ENCODE assay signal across 18 cellular contexts in genomic region chr5:52854949-52855348, GRCh38.
"Had no signal": no experiment of that assay in that cellular context is flagged by ENCODE, and none has a peak within 500 bp of the region (broad histone marks: within the 10 kb centered on the region; RNA-seq: fewer than 3 reads in every experiment).

No MANE protein-coding gene starts in this region.

- H3K27ac ChIP-seq: colonic mucosa, ovary, testis, tibial nerve had no signal

- H3K27me3 Mint-ChIP-seq: naive thymus-derived CD8-positive, alpha-beta T cell; stimulated activated naive CD8-positive, alpha-beta T cell treated with anti-CD3 and anti-CD28 coated beads, Interleukin-15, amount 100 ng/mL, for 72 hours had no signal

- H3K27ac Mint-ChIP-seq: immature natural killer cell; naive thymus-derived CD8-positive, alpha-beta T cell; stimulated activated naive B cell treated with anti-CD40 and anti-IgM and Interleukin-4, amounts not matched to agents 10 μg/mL and 1 μg/mL and 100 μg/mL, for 72 hours; stimulated activated naive CD8-positive, alpha-beta T cell treated with anti-CD3 and anti-CD28 coated beads, Interleukin-15, amount 100 ng/mL, for 72 hours had no signal

- H3K27me3 ChIP-seq: colonic mucosa, ovary, testis, tibial nerve had no signal

- H3K36me3 Mint-ChIP-seq: naive thymus-derived CD8-positive, alpha-beta T cell; stimulated activated naive B cell treated with anti-CD40 and anti-IgM and Interleukin-4, amounts not matched to agents 10 μg/mL and 1 μg/mL and 100 μg/mL, for 72 hours had no signal

- H3K4me3 Mint-ChIP-seq: immature natural killer cell; naive thymus-derived CD8-positive, alpha-beta T cell; neural crest cell; stimulated activated naive B cell treated with anti-CD40 and anti-IgM and Interleukin-4, amounts not matched to agents 10 μg/mL and 1 μg/mL and 100 μg/mL, for 72 hours; stimulated activated naive CD8-positive, alpha-beta T cell treated with anti-CD3 and anti-CD28 coated beads, Interleukin-15, amount 100 ng/mL, for 72 hours had no signal

- H3K4me3 ChIP-seq: colonic mucosa, lung, ovary, testis, tibial nerve had no signal

- DNase-seq: cerebellar nuclear complex; colonic mucosa; effector CD8-positive, alpha-beta T cell; immature natural killer cell; mesendoderm; naive thymus-derived CD8-positive, alpha-beta T cell; nucleus accumbens; ovary; right cardiac atrium; stimulated activated CD4-positive, alpha-beta T cell treated with anti-CD3 and anti-CD28 coated beads, Interleukin-2, amount 100 ng/mL, for 24 hours; stimulated activated CD4-positive, alpha-beta T cell treated with anti-CD3 and anti-CD28 coated beads, Interleukin-4, amount 100 ng/mL, for 4 hours; stimulated activated naive B cell treated with anti-CD40 and anti-IgM and Interleukin-4, amounts not matched to agents 10 μg/mL and 1 μg/mL and 100 μg/mL, for 72 hours; stimulated activated naive CD8-positive, alpha-beta T cell treated with anti-CD3 and anti-CD28 coated beads, Interleukin-15, amount 100 ng/mL, for 72 hours; testis had no signal

- H3K9me3 Mint-ChIP-seq: immature natural killer cell; naive thymus-derived CD8-positive, alpha-beta T cell; neural crest cell; stimulated activated naive B cell treated with anti-CD40 and anti-IgM and Interleukin-4, amounts not matched to agents 10 μg/mL and 1 μg/mL and 100 μg/mL, for 72 hours; stimulated activated naive CD8-positive, alpha-beta T cell treated with anti-CD3 and anti-CD28 coated beads, Interleukin-15, amount 100 ng/mL, for 72 hours had no signal

- H3K4me1 ChIP-seq: colonic mucosa, testis had no signal

- H3K36me3 ChIP-seq: colonic mucosa, ovary, tibial nerve had no signal

- H3K4me1 Mint-ChIP-seq: immature natural killer cell; naive thymus-derived CD8-positive, alpha-beta T cell; stimulated activated naive B cell treated with anti-CD40 and anti-IgM and Interleukin-4, amounts not matched to agents 10 μg/mL and 1 μg/mL and 100 μg/mL, for 72 hours; stimulated activated naive CD8-positive, alpha-beta T cell treated with anti-CD3 and anti-CD28 coated beads, Interleukin-15, amount 100 ng/mL, for 72 hours had no signal

- ATAC-seq: esophagus mucosa; naive thymus-derived CD8-positive, alpha-beta T cell; right cardiac atrium; stimulated activated naive B cell treated with anti-CD40 and anti-IgM and Interleukin-4, amounts not matched to agents 10 μg/mL and 1 μg/mL and 100 μg/mL, for 72 hours; stimulated activated naive CD8-positive, alpha-beta T cell treated with anti-CD3 and anti-CD28 coated beads, Interleukin-15, amount 100 ng/mL, for 72 hours had no signal

- H3K9me3 ChIP-seq: colonic mucosa, ovary, testis, tibial nerve had no signal
